In the genomic region with DNA sequence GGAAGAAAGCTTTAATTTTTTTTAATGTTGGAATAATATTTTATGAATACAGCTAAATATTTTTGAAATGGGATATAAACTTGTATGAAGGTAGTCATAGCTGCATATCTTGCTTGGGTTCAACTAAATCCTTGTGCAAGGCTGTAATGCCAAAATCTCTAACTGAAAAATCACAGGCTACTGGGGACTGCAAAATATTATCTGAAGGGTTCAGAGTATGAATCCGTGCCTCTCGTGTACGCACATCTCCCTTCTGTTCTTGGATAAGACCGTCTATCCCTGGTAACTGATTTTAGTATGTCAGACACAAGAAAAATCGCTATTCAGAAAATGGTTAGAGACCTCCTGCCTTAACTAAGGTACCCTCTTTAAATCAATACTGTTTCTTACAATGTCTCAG, we compare ENCODE assay signal across 1 cellular context.
A peak's percentile ranks its signal among the peaks of the same experiment; 100 is the strongest.
TF ChIP-seq lines count a peak whose summit lies in the region.

No MANE protein-coding gene starts in this region.

TF ChIP-seq in K562, 482 proteins besides CTCF, POLR2A, EP300 and RAD21 (continued from another document):
- TF ChIP-seq NR2C2 (CRISPR knock-in tag; IDR thresholded peaks at IDR 0.05) (no peak), NR2C2 (tag; IDR thresholded peaks at IDR 0.05) (no peak), ZBTB8A (IDR thresholded peaks at IDR 0.05; ENCODE audit: partially characterized antibody) (no peak), ZFX (CRISPR knock-in tag; IDR thresholded peaks at IDR 0.05) (no peak), CCAR2 (IDR thresholded peaks at IDR 0.05; ENCODE audit: low read depth, low read length) (no peak), STAT5A (IDR thresholded peaks at IDR 0.05; ENCODE audit: borderline replicate concordance, low read length) (no peak), SMARCE1 (IDR thresholded peaks at IDR 0.05) (no peak), NFXL1 (CRISPR knock-in tag; IDR thresholded peaks at IDR 0.05) (no peak), ZNF12 (CRISPR knock-in tag; IDR thresholded peaks at IDR 0.05) (no peak), NBN (IDR thresholded peaks at IDR 0.05; ENCODE audit: low read depth) (no peak), ZNF785 (CRISPR knock-in tag; IDR thresholded peaks at IDR 0.05) (no peak), HDAC2 (IDR thresholded peaks at IDR 0.05) (peak; percentile 70; the same call in 1 of the 2 replicates), SIN3A (IDR thresholded peaks at IDR 0.05; ENCODE audit: borderline replicate concordance in 2 of 2, control insufficient read depth in 1 of 2, low read depth in 2 of 2, low read length in 2 of 2) (no peak), FOXK2 (conservative IDR thresholded peaks at IDR 0.05 in 1 of 2, IDR thresholded peaks at IDR 0.05 in 1 of 2; ENCODE audit: low read depth in 2 of 2) (no peak), TEAD4 (IDR thresholded peaks at IDR 0.05; ENCODE audit: low read length) (peak; percentile 32; the same call in 1 of the 2 replicates), TEAD4 (CRISPR knock-in tag; IDR thresholded peaks at IDR 0.05; ENCODE audit: borderline replicate concordance) (no peak), SRSF7 (optimal IDR thresholded peaks at IDR 0.05; ENCODE audit: low read depth, low read length) (no peak), XRCC4 (IDR thresholded peaks at IDR 0.05; ENCODE audit: extremely low read depth, insufficient read depth, insufficient read length) (no peak), POLR2B (IDR thresholded peaks at IDR 0.05; ENCODE audit: low read depth, partially characterized antibody) (no peak), HMGN3 (IDR thresholded peaks at IDR 0.05; ENCODE audit: borderline replicate concordance, extremely low read depth, insufficient read length, low read depth, low read length) (no peak), ZNF253 (CRISPR knock-in tag; conservative IDR thresholded peaks at IDR 0.05) (no peak), CBX1 (IDR thresholded peaks at IDR 0.05; ENCODE audit: low read depth) (no peak), KDM1A (IDR thresholded peaks at IDR 0.05) (peak; percentile 87 to 93), PYGO2 (tag; IDR thresholded peaks at IDR 0.05) (no peak)
- TF ChIP-seq, protein P1, sequence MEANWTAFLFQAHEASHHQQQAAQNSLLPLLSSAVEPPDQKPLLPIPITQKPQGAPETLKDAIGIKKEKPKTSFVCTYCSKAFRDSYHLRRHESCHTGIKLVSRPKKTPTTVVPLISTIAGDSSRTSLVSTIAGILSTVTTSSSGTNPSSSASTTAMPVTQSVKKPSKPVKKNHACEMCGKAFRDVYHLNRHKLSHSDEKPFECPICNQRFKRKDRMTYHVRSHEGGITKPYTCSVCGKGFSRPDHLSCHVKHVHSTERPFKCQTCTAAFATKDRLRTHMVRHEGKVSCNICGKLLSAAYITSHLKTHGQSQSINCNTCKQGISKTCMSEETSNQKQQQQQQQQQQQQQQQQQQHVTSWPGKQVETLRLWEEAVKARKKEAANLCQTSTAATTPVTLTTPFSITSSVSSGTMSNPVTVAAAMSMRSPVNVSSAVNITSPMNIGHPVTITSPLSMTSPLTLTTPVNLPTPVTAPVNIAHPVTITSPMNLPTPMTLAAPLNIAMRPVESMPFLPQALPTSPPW (CRISPR knock-in tag; IDR thresholded peaks at IDR 0.05): no peak
- TF ChIP-seq, protein P2, sequence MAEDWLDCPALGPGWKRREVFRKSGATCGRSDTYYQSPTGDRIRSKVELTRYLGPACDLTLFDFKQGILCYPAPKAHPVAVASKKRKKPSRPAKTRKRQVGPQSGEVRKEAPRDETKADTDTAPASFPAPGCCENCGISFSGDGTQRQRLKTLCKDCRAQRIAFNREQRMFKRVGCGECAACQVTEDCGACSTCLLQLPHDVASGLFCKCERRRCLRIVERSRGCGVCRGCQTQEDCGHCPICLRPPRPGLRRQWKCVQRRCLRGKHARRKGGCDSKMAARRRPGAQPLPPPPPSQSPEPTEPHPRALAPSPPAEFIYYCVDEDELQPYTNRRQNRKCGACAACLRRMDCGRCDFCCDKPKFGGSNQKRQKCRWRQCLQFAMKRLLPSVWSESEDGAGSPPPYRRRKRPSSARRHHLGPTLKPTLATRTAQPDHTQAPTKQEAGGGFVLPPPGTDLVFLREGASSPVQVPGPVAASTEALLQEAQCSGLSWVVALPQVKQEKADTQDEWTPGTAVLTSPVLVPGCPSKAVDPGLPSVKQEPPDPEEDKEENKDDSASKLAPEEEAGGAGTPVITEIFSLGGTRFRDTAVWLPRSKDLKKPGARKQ (CRISPR knock-in tag; IDR thresholded peaks at IDR 0.05): no peak
- TF ChIP-seq, protein P3, sequence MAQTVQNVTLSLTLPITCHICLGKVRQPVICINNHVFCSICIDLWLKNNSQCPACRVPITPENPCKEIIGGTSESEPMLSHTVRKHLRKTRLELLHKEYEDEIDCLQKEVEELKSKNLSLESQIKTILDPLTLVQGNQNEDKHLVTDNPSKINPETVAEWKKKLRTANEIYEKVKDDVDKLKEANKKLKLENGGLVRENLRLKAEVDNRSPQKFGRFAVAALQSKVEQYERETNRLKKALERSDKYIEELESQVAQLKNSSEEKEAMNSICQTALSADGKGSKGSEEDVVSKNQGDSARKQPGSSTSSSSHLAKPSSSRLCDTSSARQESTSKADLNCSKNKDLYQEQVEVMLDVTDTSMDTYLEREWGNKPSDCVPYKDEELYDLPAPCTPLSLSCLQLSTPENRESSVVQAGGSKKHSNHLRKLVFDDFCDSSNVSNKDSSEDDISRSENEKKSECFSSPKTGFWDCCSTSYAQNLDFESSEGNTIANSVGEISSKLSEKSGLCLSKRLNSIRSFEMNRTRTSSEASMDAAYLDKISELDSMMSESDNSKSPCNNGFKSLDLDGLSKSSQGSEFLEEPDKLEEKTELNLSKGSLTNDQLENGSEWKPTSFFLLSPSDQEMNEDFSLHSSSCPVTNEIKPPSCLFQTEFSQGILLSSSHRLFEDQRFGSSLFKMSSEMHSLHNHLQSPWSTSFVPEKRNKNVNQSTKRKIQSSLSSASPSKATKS (CRISPR knock-in tag; IDR thresholded peaks at IDR 0.05): no peak
TF ChIP-seq in K562: peak in this region for 11.
